Comparison of ENCODE assay signal across 19 cellular contexts in the genomic region with DNA sequence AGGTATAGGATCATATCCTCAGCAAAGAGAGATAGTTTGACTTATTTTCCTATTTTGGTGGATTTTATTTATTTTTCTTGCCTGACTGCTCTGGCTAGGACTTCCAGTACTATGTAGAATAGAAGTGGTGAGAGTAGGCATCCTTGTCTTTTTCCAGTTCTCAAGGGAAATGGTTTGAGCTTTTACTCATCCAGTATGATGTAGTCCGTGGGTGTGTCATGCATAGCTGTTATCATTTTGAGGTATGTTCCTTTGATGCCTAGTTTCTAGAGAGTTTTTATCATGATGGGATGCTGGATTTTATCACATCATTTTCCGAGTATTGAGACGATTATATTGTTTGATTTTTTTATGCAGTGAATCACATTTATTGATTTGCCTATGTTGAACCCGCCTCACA.
DNase-seq lines count a peak whose midpoint lies in the region; ATAC-seq, FAIRE-seq and TF ChIP-seq lines count a peak whose summit lies in the region.
"Had no signal": no experiment of that assay in that cellular context is flagged by ENCODE, and none has a peak within 500 bp of the region (broad histone marks: within the 10 kb centered on the region; RNA-seq: fewer than 3 reads in every experiment).

No MANE protein-coding gene starts in this region.

- no peak for TF ChIP-seq CTCF in bronchial epithelial cell (IDR thresholded peaks at IDR 0.05; ENCODE audit: insufficient read depth, low read length, severe bottlenecking)

- no peaks in the 10 kb centered on the region for H3K27me3 ChIP-seq in bronchial epithelial cell (ENCODE audit: control insufficient read depth, insufficient read depth, low read length)
- H3K27me3 ChIP-seq: SJCRH30 had no signal

- FAIRE-seq in bronchial epithelial cell (lab: Jason Lieb, UNC) = no peak
- FAIRE-seq: H1 had no signal

- DNase-seq in ELR (ENCODE audit: low read depth) (peak; percentile 63), M059J (ENCODE audit: low read depth) (peak; percentile 7), bronchial epithelial cell (ENCODE audit: low read depth) (peak; percentile 47), iris pigment epithelial cell (ENCODE audit: low read depth) (peak; percentile 31), NCI-H345 (lab: John Stamatoyannopoulos, UW) (no peak)
- DNase-seq: CD4-positive, CD25-positive, alpha-beta regulatory T cell; DMS79; NCI-H1092 treated with DMSO at 0.1 percent for 48 hours; NCI-H1436 treated with DMSO at 0.1 percent for 48 hours; NCI-H1930; NCI-H2227 treated with DMSO at 0.1 percent for 48 hours; NCI-H524 treated with DMSO at 0.1 percent for 48 hours; NCI-H82; SJCRH30; T-cell had no signal

- ATAC-seq in GM18909 (IDR thresholded peaks at IDR 0.05; ENCODE audit: poor library complexity, unreplicated experiment) = no peak
- no peak for ATAC-seq in GM19395 (IDR thresholded peaks at IDR 0.05; ENCODE audit: unreplicated experiment)
- ATAC-seq: Panc1, T-cell had no signal

- no peaks in the 10 kb centered on the region for H3K36me3 ChIP-seq in bronchial epithelial cell (ENCODE audit: control insufficient read depth, insufficient read depth, low read length)
- H3K36me3 ChIP-seq: SJCRH30 had no signal

- no peak overlapping the region for H3K4me3 ChIP-seq in bronchial epithelial cell (ENCODE audit: low read depth, low read length)
- H3K4me3 ChIP-seq: SJCRH30 had no signal
